6 cellular contexts compared by ENCODE assay signal in genomic region chr20:62289898-62290297, GRCh38.
"Had no signal": no experiment of that assay in that cellular context is flagged by ENCODE, and none has a peak within 500 bp of the region (broad histone marks: within the 10 kb centered on the region; RNA-seq: fewer than 3 reads in every experiment).

No MANE protein-coding gene starts in this region.

- FAIRE-seq: HTR-8/SVneo, K562 had no signal

- ATAC-seq: HepG2, K562 had no signal

- H3K27ac ChIP-seq: HL-60 had no signal

- H3K4me3 ChIP-seq: K562 had no signal

- DNase-seq: KBM-7, KG1 had no signal
